1 cellular context compared by ENCODE assay signal in genomic region chr6:146950351-146950835, GRCh38.
TF ChIP-seq lines count a peak whose summit lies in the region.

No MANE protein-coding gene starts in this region.

TF ChIP-seq in IMR-90, 13 proteins besides CTCF, POLR2A, EP300 and RAD21 (continued from another document):
- TF ChIP-seq, protein P1, sequence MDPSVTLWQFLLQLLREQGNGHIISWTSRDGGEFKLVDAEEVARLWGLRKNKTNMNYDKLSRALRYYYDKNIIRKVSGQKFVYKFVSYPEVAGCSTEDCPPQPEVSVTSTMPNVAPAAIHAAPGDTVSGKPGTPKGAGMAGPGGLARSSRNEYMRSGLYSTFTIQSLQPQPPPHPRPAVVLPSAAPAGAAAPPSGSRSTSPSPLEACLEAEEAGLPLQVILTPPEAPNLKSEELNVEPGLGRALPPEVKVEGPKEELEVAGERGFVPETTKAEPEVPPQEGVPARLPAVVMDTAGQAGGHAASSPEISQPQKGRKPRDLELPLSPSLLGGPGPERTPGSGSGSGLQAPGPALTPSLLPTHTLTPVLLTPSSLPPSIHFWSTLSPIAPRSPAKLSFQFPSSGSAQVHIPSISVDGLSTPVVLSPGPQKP (IDR thresholded peaks at IDR 0.05; ENCODE audit: borderline replicate concordance, low read depth, low read length): no peak
- TF ChIP-seq RFX5 (IDR thresholded peaks at IDR 0.05; ENCODE audit: low read depth, low read length) (no peak), RCOR1 (IDR thresholded peaks at IDR 0.05; ENCODE audit: insufficient replicate concordance, low read length) (no peak), MAZ (IDR thresholded peaks at IDR 0.05; ENCODE audit: borderline replicate concordance, low read depth, low read length) (no peak), CEBPB (IDR thresholded peaks at IDR 0.05; ENCODE audit: low read depth, low read length) (no peak), MXI1 (IDR thresholded peaks at IDR 0.05; ENCODE audit: borderline replicate concordance, low read depth, low read length) (no peak)
